20 cellular contexts compared by ENCODE assay signal in the genomic region with DNA sequence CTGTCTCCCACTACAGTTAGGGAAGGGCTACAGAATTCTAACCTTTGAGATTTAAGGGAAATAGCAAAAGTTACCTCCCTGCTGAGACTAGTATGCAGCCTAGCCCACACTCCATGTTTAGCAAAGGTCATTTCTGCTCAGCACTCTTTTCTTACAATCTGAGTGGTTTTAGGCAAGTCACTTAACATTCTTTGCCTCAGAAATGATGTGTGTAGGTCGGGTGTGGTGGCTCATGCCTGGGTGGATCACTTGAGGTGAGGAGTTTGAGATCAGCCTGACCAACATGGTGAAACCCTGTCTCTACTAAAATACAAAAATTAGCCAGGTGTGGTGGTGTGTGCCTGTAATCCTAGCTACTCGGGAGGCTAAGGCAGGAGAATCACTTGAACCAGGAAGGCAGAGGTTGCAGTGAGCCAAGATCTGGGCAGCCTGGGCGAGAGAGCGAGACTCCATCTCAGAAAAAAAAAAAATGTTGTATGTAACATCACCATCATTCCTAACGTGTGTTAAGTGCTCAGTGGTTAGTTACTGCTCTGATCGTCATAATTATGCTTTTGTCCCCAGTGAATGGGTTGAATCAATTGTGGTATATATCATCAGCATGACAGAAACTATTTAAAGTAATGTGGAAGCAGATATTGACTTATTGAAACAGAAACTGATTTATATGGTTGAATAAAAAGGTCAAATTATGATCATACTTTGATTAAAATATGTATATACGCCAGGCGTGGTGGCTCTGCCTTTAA.
"Had no signal": no experiment of that assay in that cellular context is flagged by ENCODE, and none has a peak within 500 bp of the region (broad histone marks: within the 10 kb centered on the region; RNA-seq: fewer than 3 reads in every experiment).

No MANE protein-coding gene starts in this region.

- H3K27me3 ChIP-seq: breast epithelium, pancreas, sigmoid colon, spleen, transverse colon, vagina had no signal

- H3K4me1 Mint-ChIP-seq: neural crest cell had no signal

- H3K27ac Mint-ChIP-seq: dendritic cell treated with granulocyte-macrophage colony-stimulating factor and Interleukin-4, amounts not matched to agents 40 ng/mL and 50 ng/mL, for 4 days; effector memory CD8-positive, alpha-beta T cell; immature natural killer cell; mesothelial cell of epicardium had no signal

- H3K27ac ChIP-seq: breast epithelium, sigmoid colon, SK-N-MC, spleen, transverse colon, vagina had no signal

- DNase-seq: activated CD4-positive, alpha-beta T cell treated with anti-CD3 and anti-CD28 coated beads for 4 hours; activated naive CD4-positive, alpha-beta T cell treated with anti-CD3 and anti-CD28 coated beads, Interleukin-2, amount 50 U/mL, for 16 hours; activated T-cell treated with anti-CD3 and anti-CD28 coated beads for 4 hours; amygdala; cerebellar nuclear complex; effector memory CD8-positive, alpha-beta T cell; foreskin melanocyte; immature natural killer cell; pancreas; sigmoid colon; spleen; stimulated activated CD4-positive, alpha-beta T cell treated with anti-CD3 and anti-CD28 coated beads, Interleukin-2, amount 100 ng/mL, for 24 hours; T-helper 1 cell; transverse colon had no signal

- H3K9me3 ChIP-seq: breast epithelium, pancreas, sigmoid colon, spleen, transverse colon, vagina had no signal

- H3K36me3 Mint-ChIP-seq: mesothelial cell of epicardium had no signal

- H3K4me3 ChIP-seq: breast epithelium, pancreas, sigmoid colon, SK-N-MC, spleen, transverse colon, vagina had no signal

- H3K4me1 ChIP-seq: breast epithelium, sigmoid colon, transverse colon, vagina had no signal

- H3K9me3 Mint-ChIP-seq: dendritic cell treated with granulocyte-macrophage colony-stimulating factor and Interleukin-4, amounts not matched to agents 40 ng/mL and 50 ng/mL, for 4 days; effector memory CD8-positive, alpha-beta T cell; immature natural killer cell; mesothelial cell of epicardium; neural crest cell had no signal

- H3K36me3 ChIP-seq: breast epithelium, pancreas, sigmoid colon, spleen, transverse colon, vagina had no signal

- ATAC-seq: effector memory CD8-positive, alpha-beta T cell had no signal

- H3K27me3 Mint-ChIP-seq: dendritic cell treated with granulocyte-macrophage colony-stimulating factor and Interleukin-4, amounts not matched to agents 40 ng/mL and 50 ng/mL, for 4 days; effector memory CD8-positive, alpha-beta T cell had no signal

- H3K4me3 Mint-ChIP-seq: dendritic cell treated with granulocyte-macrophage colony-stimulating factor and Interleukin-4, amounts not matched to agents 40 ng/mL and 50 ng/mL, for 4 days; effector memory CD8-positive, alpha-beta T cell; immature natural killer cell; mesothelial cell of epicardium; neural crest cell had no signal
